Comparison of ENCODE assay signal across 10 cellular contexts in genomic region chr1:30083800-30084464, GRCh38.
A peak's percentile ranks its signal among the peaks of the same experiment; 100 is the strongest.
DNase-seq lines count a peak whose midpoint lies in the region; ATAC-seq and TF ChIP-seq lines count a peak whose summit lies in the region.
"Had no signal": no experiment of that assay in that cellular context is flagged by ENCODE, and none has a peak within 500 bp of the region (broad histone marks: within the 10 kb centered on the region; RNA-seq: fewer than 3 reads in every experiment).

No MANE protein-coding gene starts in this region.

- BruUV-seq in IMR-90 (replicated peaks; lab: Mats Ljungman, UMichigan): no TSS peak

- H3K9me1 ChIP-seq in IMR-90 (ENCODE audit: insufficient read depth, low read length): peaks cover 24% of the 10 kb centered on the region

- peak overlapping the region; percentile 90 to 94 for H4K8ac ChIP-seq in IMR-90 (ENCODE audit: low read depth in 2 of 2, low read length in 2 of 2)
- H4K8ac ChIP-seq in mesenchymal stem cell (ENCODE audit: low read length): peak overlapping the region; percentile 98

- H3K14ac ChIP-seq in IMR-90 (replicated peaks; ENCODE audit: low read depth, low read length): peak overlapping the region; percentile 86
- H3K14ac ChIP-seq in mesenchymal stem cell (ENCODE audit: low read length in 2 of 2): peak overlapping the region in 1 of 2 experiments; percentile 14

- POLR2A ChIA-PET in IMR-90 (lab: Charles Lee; ENCODE audit: unreplicated experiment): no interaction called here

- H3K79me1 ChIP-seq in IMR-90 (ENCODE audit: low read depth in 1 of 2, low read length in 2 of 2): 0 out of 4 replicates have a peak, but pooled peaks cover 0 to 11% of the 10 kb centered on the region in 2 experiments
- no peaks in the 10 kb centered on the region for H3K79me1 ChIP-seq in mesenchymal stem cell (replicated peaks; ENCODE audit: low read length, poor library complexity, severe bottlenecking)

- H2BK120ac ChIP-seq in IMR-90 (ENCODE audit: low read depth, low read length): peak overlapping the region; percentile 99
- peak overlapping the region; percentile 75 for H2BK120ac ChIP-seq in mesenchymal stem cell (ENCODE audit: low read depth, low read length)

- H3K18ac ChIP-seq in IMR-90 (ENCODE audit: low read depth, low read length) (peak overlapping the region; percentile 72), mesenchymal stem cell (ENCODE audit: low read depth in 1 of 2, low read length in 2 of 2) (peak overlapping the region; percentile 93 to 94)

- TF ChIP-seq RAD21 in IMR-90 (IDR thresholded peaks at IDR 0.05; ENCODE audit: low read length): no peak; the same call in 1 of the 2 replicates

- H2BK5ac ChIP-seq in IMR-90 (ENCODE audit: low read depth, low read length, poor library complexity, severe bottlenecking) (peak overlapping the region; percentile 80), mesenchymal stem cell (ENCODE audit: low read depth, low read length, poor library complexity, severe bottlenecking) (peak overlapping the region; percentile 97)

- H3K27me3 ChIP-seq in IMR-90 (ENCODE audit: control insufficient read depth, insufficient read depth, low read length) (no peaks in the 10 kb centered on the region; the same call in 1 of the 2 replicates), mesenchymal stem cell (ENCODE audit: control insufficient read depth in 1 of 2, insufficient read depth in 1 of 2, low read length in 2 of 2) (peaks cover 0 to 15% of the 10 kb centered on the region in 2 experiments)

- dilution Hi-C loops in IMR-90 (cut with HindIII; ENCODE audit: low sequenced_read_pairs, unreplicated experiment): no loop called here

- in situ Hi-C loops in IMR-90 (cut with MboI; ENCODE audit: low sequenced_read_pairs): loop anchor here (10.0 kb wide), 2 partner anchors 289 to 839 kb away; no protein-coding TSS in a partner anchor

- intact Hi-C loops in IMR-90 (cut with micrococcal nuclease): loop anchor here (1.0 to 10.0 kb wide), 5 partner anchors 291 to 847 kb away; partner anchors contain the start of gene PTPRU

- CTCF ChIA-PET in IMR-90 (lab: Yijun Ruan, JAX): interaction anchor here (1.2 kb wide), 1 partner anchor 291 kb away, joined by 7 read pairs; no protein-coding TSS in a partner anchor

- H4K91ac ChIP-seq in IMR-90 (ENCODE audit: insufficient read depth, low read depth, low read length): peak overlapping the region; percentile 99
- H4K91ac ChIP-seq in mesenchymal stem cell (ENCODE audit: low read length): peak overlapping the region; percentile 100

- no peak for TF ChIP-seq CTCF in IMR-90 (conservative IDR thresholded peaks at IDR 0.05; ENCODE audit: low read depth, low read length)

- H3K9ac ChIP-seq in IMR-90 (ENCODE audit: low read depth, low read length) (peak overlapping the region; percentile 12; the same call in 1 of the 2 replicates), mesenchymal stem cell (ENCODE audit: low read length) (peak overlapping the region; percentile 0)

- no peak for TF ChIP-seq POLR2A in IMR-90 (IDR thresholded peaks at IDR 0.05; ENCODE audit: low read depth, low read length)

- H3K27ac ChIP-seq in IMR-90 (ENCODE audit: insufficient read depth, low read length): peak overlapping the region; percentile 92
- H3K27ac ChIP-seq in mesenchymal stem cell (ENCODE audit: low read length, poor library complexity, severe bottlenecking): peak overlapping the region; percentile 84

- H3K36me3 ChIP-seq in IMR-90 (ENCODE audit: control insufficient read depth, insufficient read depth, low read length) (no peaks in the 10 kb centered on the region), mesenchymal stem cell (ENCODE audit: control insufficient read depth in 1 of 2, insufficient read depth in 2 of 2, low read depth in 1 of 2, low read length in 2 of 2) (no peaks in the 10 kb centered on the region)

- DNase-seq in A172 (ENCODE audit: low spot score): peak; percentile 70
- peak; percentile 84 for DNase-seq in IMR-90
- peak; percentile 78 for DNase-seq in dermis blood vessel endothelial cell
- DNase-seq in mesenchymal stem cell: peak; percentile 89
- no peak for DNase-seq in NCI-H2107 (lab: John Stamatoyannopoulos, UW)
- DNase-seq in stimulated activated naive CD4-positive, alpha-beta T cell (lab: John Stamatoyannopoulos, UW): no peak
- DNase-seq: activated CD8-positive, alpha-beta T cell treated with anti-CD3 and anti-CD28 coated beads for 36 hours; effector memory CD4-positive, alpha-beta T cell had no signal

- ATAC-seq in IMR-90 (ENCODE audit: low read depth) (peak; percentile 77), GM21528 (IDR thresholded peaks at IDR 0.05; ENCODE audit: low FRiP score, unreplicated experiment) (no peak), HG03097 (IDR thresholded peaks at IDR 0.05; ENCODE audit: low FRiP score, unreplicated experiment) (no peak)
- ATAC-seq: activated CD8-positive, alpha-beta T cell treated with anti-CD3 and anti-CD28 coated beads for 36 hours had no signal

- peak overlapping the region; percentile 88 for H3K23ac ChIP-seq in IMR-90 (ENCODE audit: low read depth, low read length)
- no peak overlapping the region for H3K23ac ChIP-seq in mesenchymal stem cell (ENCODE audit: low read length in 2 of 2)

- peak overlapping the region; percentile 83 for H2AK9ac ChIP-seq in IMR-90 (replicated peaks; ENCODE audit: low read depth, low read length, poor library complexity)

- H2BK15ac ChIP-seq in IMR-90 (ENCODE audit: low read depth, low read length) (peak overlapping the region; percentile 96; the same call in 2 of the 3 replicates), mesenchymal stem cell (ENCODE audit: low read depth, poor library complexity, severe bottlenecking) (peak overlapping the region; percentile 98)

- no peaks in the 10 kb centered on the region for H4K20me1 ChIP-seq in IMR-90 (ENCODE audit: insufficient read depth, low read length)

- peak overlapping the region; percentile 39 for H4K5ac ChIP-seq in IMR-90 (ENCODE audit: low read depth, low read length)

- H2AFZ ChIP-seq in IMR-90 (replicated peaks; ENCODE audit: low read length, poor library complexity): peak overlapping the region; percentile 92
- peak overlapping the region; percentile 34 for H2AFZ ChIP-seq in mesenchymal stem cell (ENCODE audit: low read depth, low read length)

- H3K56ac ChIP-seq in IMR-90 (ENCODE audit: extremely low read depth, insufficient read depth, low read length): peak overlapping the region; percentile 62

- H3K4me3 ChIP-seq in IMR-90 (ENCODE audit: insufficient read depth, low read depth, low read length) (no peak overlapping the region), mesenchymal stem cell (ENCODE audit: insufficient read depth in 1 of 2, low read depth in 1 of 2, low read length in 2 of 2) (no peak overlapping the region)

- H3K4ac ChIP-seq in IMR-90 (ENCODE audit: low read depth, low read length) (peak overlapping the region; percentile 98), mesenchymal stem cell (ENCODE audit: low read depth in 1 of 2, low read length in 2 of 2) (peak overlapping the region; percentile 8 to 99)

- H3K4me2 ChIP-seq in IMR-90 (ENCODE audit: low read depth, low read length) (peak overlapping the region; percentile 16), mesenchymal stem cell (ENCODE audit: low read length, poor library complexity, severe bottlenecking) (peak overlapping the region; percentile 2)

- peaks cover 23% of the 10 kb centered on the region for H3K4me1 ChIP-seq in IMR-90 (ENCODE audit: control insufficient read depth, insufficient read depth, low read length)
- H3K4me1 ChIP-seq in mesenchymal stem cell (ENCODE audit: control insufficient read depth, insufficient read depth, low read depth, low read length): peaks cover 33% of the 10 kb centered on the region

- H2BK12ac ChIP-seq in mesenchymal stem cell (ENCODE audit: low read length in 2 of 2): peak overlapping the region; percentile 99 to 100

- no peaks in the 10 kb centered on the region for H3K9me3 ChIP-seq in IMR-90 (ENCODE audit: control insufficient read depth, insufficient read depth, low read length)
- no peaks in the 10 kb centered on the region for H3K9me3 ChIP-seq in mesenchymal stem cell (ENCODE audit: control insufficient read depth, low read length)

- peak overlapping the region; percentile 93 for H2AK5ac ChIP-seq in IMR-90 (ENCODE audit: low read depth, low read length)
- peak overlapping the region; percentile 99 for H2AK5ac ChIP-seq in mesenchymal stem cell (ENCODE audit: low read length, severe bottlenecking)

- peak overlapping the region; percentile 99 for H2BK20ac ChIP-seq in IMR-90 (ENCODE audit: low read depth, low read length)

- no CpG with 5 or more reads among the region's 11 CpGs for WGBS in IMR-90 (ENCODE audit: extremely low coverage in 2 of 2, insufficient read length in 1 of 2), 2 experiments
- 26% methylated on average over 11 of the region's 11 CpGs for WGBS in mesenchymal stem cell

TF ChIP-seq in IMR-90, 13 proteins besides CTCF, POLR2A, EP300 and RAD21:
- no peak for TF ChIP-seq MXI1 (IDR thresholded peaks at IDR 0.05; ENCODE audit: borderline replicate concordance, low read depth, low read length)
- TF ChIP-seq FOS (IDR thresholded peaks at IDR 0.05; ENCODE audit: low read depth, low read length): peak; percentile 90
TF ChIP-seq in IMR-90: peak in this region for 1.

Comparison
In these comparisons a context has a peak if more than half of its experiments do, and no peak if none do; other contexts are left out.
1. DNase-seq: peak in A172 (single experiment), IMR-90 (single experiment), dermis blood vessel endothelial cell (single experiment) and mesenchymal stem cell (single experiment); none in NCI-H2107 (single experiment) and stimulated activated naive CD4-positive, alpha-beta T cell (0 of 6).